ENCODE assay signal across 8 cellular contexts in the genomic region with DNA sequence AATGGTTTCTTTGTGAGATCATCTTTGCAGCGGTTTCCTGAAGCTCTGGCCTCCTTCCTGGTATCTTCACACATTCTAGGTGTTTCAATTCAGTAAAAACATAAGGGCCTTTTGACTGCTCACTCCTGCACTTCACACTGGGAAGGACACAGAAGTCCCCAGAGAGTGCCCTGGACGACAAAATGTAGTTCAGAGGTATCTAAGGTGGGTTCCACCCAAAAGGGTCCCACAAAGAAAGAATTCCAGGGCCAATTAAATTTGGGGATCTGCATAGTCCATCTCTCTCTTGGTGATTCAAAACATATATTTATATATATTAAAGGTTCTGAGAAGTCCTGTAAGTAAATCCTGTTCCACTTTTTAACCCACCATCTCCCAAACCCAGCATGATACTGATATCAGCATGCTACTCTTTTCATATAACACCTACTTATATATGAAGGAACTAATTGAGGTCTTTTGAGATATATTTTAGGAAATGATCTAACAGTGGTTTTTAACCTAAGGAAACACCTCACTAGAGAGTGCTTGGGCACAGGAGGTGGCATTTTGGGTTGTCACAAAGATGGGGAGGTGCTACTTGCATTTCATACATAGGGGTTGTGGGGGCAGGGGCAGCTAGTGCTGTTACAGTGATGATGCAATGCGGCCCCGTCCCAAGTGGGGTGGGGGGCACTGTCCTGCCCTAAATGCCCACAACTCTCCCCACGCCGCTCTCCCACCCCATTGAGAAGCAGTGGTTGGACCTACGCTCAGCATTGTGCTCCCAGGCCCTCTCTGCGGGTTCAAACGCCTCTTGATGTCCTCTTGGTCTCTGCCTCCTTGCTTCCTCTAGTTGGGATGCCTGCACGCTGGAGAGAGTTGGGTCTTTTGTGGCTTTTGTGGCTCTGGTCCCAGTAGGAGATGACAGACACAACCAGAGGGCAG.
DNase-seq lines count a peak whose midpoint lies in the region; ATAC-seq and TF ChIP-seq lines count a peak whose summit lies in the region.

No MANE protein-coding gene starts in this region.

- TF ChIP-seq EP300 in gastroesophageal sphincter (IDR thresholded peaks at IDR 0.05): no peak

- peak; percentile 30 for TF ChIP-seq POLR2A in GM19099 (IDR thresholded peaks at IDR 0.05; ENCODE audit: extremely low read depth, insufficient read length, low read depth)
- TF ChIP-seq POLR2A in gastroesophageal sphincter (IDR thresholded peaks at IDR 0.05): no peak

- 83 to 93% methylated on average over 5 of the region's 10 CpGs for WGBS in gastroesophageal sphincter (ENCODE audit: low coverage in 1 of 2), 2 donors

- no peak for DNase-seq in MG63
- DNase-seq in activated T-cell treated with anti-CD3 and anti-CD28 coated beads for 1 hour (ENCODE audit: low read depth): peak; percentile 35
- peak; percentile 29 for DNase-seq in stimulated activated CD4-positive, alpha-beta T cell treated with anti-CD3 and anti-CD28 coated beads, Interleukin-2, amount 100 ng/mL, for 4 hours (ENCODE audit: low read depth)
- DNase-seq in NCI-H1417 treated with DMSO at 0.1 percent for 48 hours (lab: John Stamatoyannopoulos, UW): no peak
- no peak for DNase-seq in A673 (ENCODE audit: low spot score)
- DNase-seq in NCI-H2081 treated with DMSO at 0.1 percent for 48 hours (lab: John Stamatoyannopoulos, UW): no peak

- H3K9me3 ChIP-seq in MG63 (no peaks in the 10 kb centered on the region), gastroesophageal sphincter (no peaks in the 10 kb centered on the region), A673 (ENCODE audit: low read depth, low read length, poor library complexity, severe bottlenecking) (no peaks in the 10 kb centered on the region)

- no peak for ATAC-seq in gastroesophageal sphincter

- H3K27ac ChIP-seq in gastroesophageal sphincter (peak overlapping the region; percentile 14 to 86 (median 82)), A673 (ENCODE audit: low read depth, low read length, poor library complexity, severe bottlenecking) (no peak overlapping the region)

- intact Hi-C loops in A673 (cut with micrococcal nuclease; ENCODE audit: unreplicated experiment): no loop called here

- TF ChIP-seq CTCF in gastroesophageal sphincter (IDR thresholded peaks at IDR 0.05) (no peak), A673 (conservative IDR thresholded peaks at IDR 0.05; ENCODE audit: low read depth, low read length) (no peak)

- no TSS peak for BruUV-seq in A673 (replicated peaks; lab: Mats Ljungman, UMichigan)

- H3K4me3 ChIP-seq in MG63: peak overlapping the region; percentile 39
- H3K4me3 ChIP-seq in gastroesophageal sphincter: peak overlapping the region in 1 of 2 donors; percentile 63
- no peak overlapping the region for H3K4me3 ChIP-seq in A673 (ENCODE audit: low read depth, low read length, poor library complexity, severe bottlenecking)

- H3K27me3 ChIP-seq in MG63 (no peaks in the 10 kb centered on the region), gastroesophageal sphincter (no peaks in the 10 kb centered on the region), A673 (replicated peaks; ENCODE audit: insufficient read depth, low read depth, low read length, poor library complexity) (no peaks in the 10 kb centered on the region)

- H3K36me3 ChIP-seq in MG63: no peaks in the 10 kb centered on the region
- no peaks in the 10 kb centered on the region for H3K36me3 ChIP-seq in gastroesophageal sphincter
- no peaks in the 10 kb centered on the region for H3K36me3 ChIP-seq in A673 (ENCODE audit: insufficient read depth, low read length, poor library complexity, severe bottlenecking)

- peaks cover 0 to 56% (median 30%) of the 10 kb centered on the region in 3 donors for H3K4me1 ChIP-seq in gastroesophageal sphincter
- H3K4me1 ChIP-seq in A673 (ENCODE audit: insufficient read depth, low read length, poor library complexity, severe bottlenecking): peaks cover 23% of the 10 kb centered on the region

- POLR2A ChIA-PET in A673 (lab: Charles Lee; ENCODE audit: low non-redundant PET): no interaction called here

- CTCF ChIA-PET in A673 (lab: Charles Lee): no interaction called here

Comparison
In these comparisons a context has a peak if more than half of its experiments do, and no peak if none do; other contexts are left out.
1. DNase-seq: peak in activated T-cell treated with anti-CD3 and anti-CD28 coated beads for 1 hour (single experiment) and stimulated activated CD4-positive, alpha-beta T cell treated with anti-CD3 and anti-CD28 coated beads, Interleukin-2, amount 100 ng/mL, for 4 hours (single experiment); none in MG63 (single experiment), NCI-H1417 treated with DMSO at 0.1 percent for 48 hours (single experiment), A673 (single experiment) and NCI-H2081 treated with DMSO at 0.1 percent for 48 hours (single experiment).